Comparison of ENCODE assay signal across 18 cellular contexts in the genomic region with DNA sequence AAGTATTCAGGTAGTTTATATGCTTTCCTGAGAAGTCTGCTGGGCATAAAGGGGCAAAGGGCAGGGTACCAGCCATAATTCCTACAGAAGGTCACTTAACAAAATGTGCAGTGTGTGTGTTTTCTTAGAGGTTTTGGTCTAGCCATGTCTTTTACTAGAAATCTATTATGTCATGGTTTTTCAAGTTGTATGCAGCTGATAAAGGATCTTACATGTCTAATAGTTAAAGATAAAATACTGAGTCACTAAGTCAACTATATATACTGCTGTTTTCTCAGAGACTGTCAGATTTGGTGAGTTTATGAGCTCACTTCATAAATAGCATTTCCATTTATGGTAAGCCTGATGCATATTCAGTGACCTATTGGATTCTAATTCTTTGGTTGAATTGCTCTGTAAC. TPM values are rescaled to one million over a fixed set of nuclear protein-coding genes. Genes with fewer than 3 reads are reported as not detected.
DNase-seq lines count a peak whose midpoint lies in the region; ATAC-seq, FAIRE-seq and TF ChIP-seq lines count a peak whose summit lies in the region.
"Had no signal": no experiment of that assay in that cellular context is flagged by ENCODE, and none has a peak within 500 bp of the region (broad histone marks: within the 10 kb centered on the region; RNA-seq: fewer than 3 reads in every experiment).

No MANE protein-coding gene starts in this region.

- DNase-seq in activated CD4-positive, alpha-beta T cell treated with anti-CD3 and anti-CD28 coated beads, Interleukin-2, amount 10 ng/mL, durations not matched to agents 24 days and 14 days = no peak
- DNase-seq in activated CD4-positive, alpha-beta T cell treated with anti-CD3 and anti-CD28 coated beads, Interleukin-2, amount 50 U/mL, for 4 hours = no peak
- DNase-seq in PC-3 (peak; percentile 75), choroid plexus epithelial cell (ENCODE audit: low read depth) (peak; percentile 72), osteocyte (ENCODE audit: extremely low spot score, unreplicated experiment) (no peak), HuH-7 (ENCODE audit: low spot score) (no peak), NCI-H1105 (lab: John Stamatoyannopoulos, UW) (no peak), HTR-8/SVneo (ENCODE audit: insufficient read length, low spot score) (no peak)
- DNase-seq: DMS79, heart left ventricle, lower lobe of right lung, NCI-H1092, NCI-H446, nucleus accumbens, T-helper 9 cell, upper lobe of right lung had no signal

- peaks cover 88% of the 10 kb centered on the region for H3K36me3 Mint-ChIP-seq in activated CD4-positive, alpha-beta T cell treated with anti-CD3 and anti-CD28 coated beads, Interleukin-2, amount 10 ng/mL, durations not matched to agents 24 days and 14 days (ENCODE audit: low read depth)
- H3K36me3 Mint-ChIP-seq in osteocyte (ENCODE audit: unreplicated experiment) = peaks cover 71% of the 10 kb centered on the region

- peak overlapping the region; percentile 17; the same call in 1 of the 2 replicates for H3K27ac ChIP-seq in PC-3 (ENCODE audit: low read length)
- H3K27ac ChIP-seq: lower lobe of right lung, upper lobe of right lung had no signal

- no peaks in the 10 kb centered on the region for H3K9me3 Mint-ChIP-seq in activated CD4-positive, alpha-beta T cell treated with anti-CD3 and anti-CD28 coated beads, Interleukin-2, amount 10 ng/mL, durations not matched to agents 24 days and 14 days
- H3K9me3 Mint-ChIP-seq in osteocyte (ENCODE audit: unreplicated experiment) = no peaks in the 10 kb centered on the region

- CTCF ChIA-PET in PC-3 (lab: Charles Lee) = interaction anchor here (0.6 to 1.8 kb wide), 4 partner anchors 38 to 408 kb away, joined by 3 to 6 read pairs (median 4); no protein-coding TSS in a partner anchor

- intact Hi-C loops in activated CD4-positive, alpha-beta T cell treated with anti-CD3 and anti-CD28 coated beads, Interleukin-2, amount 10 ng/mL, durations not matched to agents 24 days and 14 days (cut with micrococcal nuclease) = no loop called here
- intact Hi-C loops in PC-3 (cut with micrococcal nuclease) = no loop called here

- H3K79me2 ChIP-seq in PC-3 (ENCODE audit: low read length) = peaks cover 51% of the 10 kb centered on the region

- peaks cover 7% of the 10 kb centered on the region for H3F3A ChIP-seq in PC-3 (ENCODE audit: low read length, unreplicated experiment)

- POLR2A ChIA-PET in PC-3 (lab: Charles Lee; ENCODE audit: unreplicated experiment) = interaction anchor here (0.6 to 1.3 kb wide), 3 partner anchors 16 to 33 kb away, joined by 5 to 13 read pairs (median 7); partner anchors contain the start of gene GSTK1

- H3K4me1 ChIP-seq in PC-3 (ENCODE audit: insufficient read depth, low read length) = peaks cover 56% of the 10 kb centered on the region

- ATAC-seq in PC-3 = peak; percentile 77
- ATAC-seq: heart left ventricle, lower lobe of right lung, upper lobe of right lung had no signal

- H3K4me3 ChIP-seq in PC-3 (ENCODE audit: low read length) (no peak overlapping the region), choroid plexus epithelial cell (ENCODE audit: low read depth, low read length) (no peak overlapping the region)
- H3K4me3 ChIP-seq: heart left ventricle, lower lobe of right lung, upper lobe of right lung had no signal

- H3K4me2 ChIP-seq in PC-3 (ENCODE audit: low read length) = peak overlapping the region; percentile 27

- H3K9me2 ChIP-seq in PC-3 (replicated peaks; ENCODE audit: low read length) = no peaks in the 10 kb centered on the region

- no peaks in the 10 kb centered on the region for H3K27me3 Mint-ChIP-seq in activated CD4-positive, alpha-beta T cell treated with anti-CD3 and anti-CD28 coated beads, Interleukin-2, amount 10 ng/mL, durations not matched to agents 24 days and 14 days
- H3K27me3 Mint-ChIP-seq in osteocyte (ENCODE audit: unreplicated experiment) = no peaks in the 10 kb centered on the region

- no peaks in the 10 kb centered on the region for H3K27me3 ChIP-seq in PC-3 (ENCODE audit: low read length)
- H3K27me3 ChIP-seq: heart left ventricle, upper lobe of right lung had no signal

- no peak overlapping the region for H2AFZ ChIP-seq in PC-3 (ENCODE audit: low read length)

- H3K9ac ChIP-seq in PC-3 (ENCODE audit: low read length) = no peak overlapping the region

- peaks cover 68% of the 10 kb centered on the region for H3K4me1 Mint-ChIP-seq in activated CD4-positive, alpha-beta T cell treated with anti-CD3 and anti-CD28 coated beads, Interleukin-2, amount 10 ng/mL, durations not matched to agents 24 days and 14 days
- H3K4me1 Mint-ChIP-seq in osteocyte (ENCODE audit: unreplicated experiment) = peaks cover 21% of the 10 kb centered on the region

- TF ChIP-seq CTCF in PC-3 (conservative IDR thresholded peaks at IDR 0.05; ENCODE audit: low read depth, low read length) = no peak
- no peak for TF ChIP-seq CTCF in choroid plexus epithelial cell (conservative IDR thresholded peaks at IDR 0.05; ENCODE audit: low read depth, low read length)
- TF ChIP-seq CTCF in osteocyte (IDR thresholded peaks at IDR 0.05) = no peak

- peaks cover 25% of the 10 kb centered on the region for H4K20me1 ChIP-seq in PC-3 (ENCODE audit: low read length)

- H3K36me3 ChIP-seq in PC-3 (ENCODE audit: low read depth, low read length) = peaks cover 77% of the 10 kb centered on the region

- no peaks in the 10 kb centered on the region for H3K9me3 ChIP-seq in PC-3 (ENCODE audit: low read length)
- H3K9me3 ChIP-seq: heart left ventricle, lower lobe of right lung, upper lobe of right lung had no signal

- peak overlapping the region; percentile 22 for H3K4me3 Mint-ChIP-seq in activated CD4-positive, alpha-beta T cell treated with anti-CD3 and anti-CD28 coated beads, Interleukin-2, amount 10 ng/mL, durations not matched to agents 24 days and 14 days
- no peak overlapping the region for H3K4me3 Mint-ChIP-seq in osteocyte (ENCODE audit: unreplicated experiment)

- no TSS peak for BruUV-seq in PC-3 (replicated peaks; lab: Mats Ljungman, UMichigan)

- FAIRE-seq in HTR-8/SVneo (lab: Jason Lieb, UNC) = no peak
- FAIRE-seq: H1 had no signal

- peak overlapping the region; percentile 50 for H3K27ac Mint-ChIP-seq in activated CD4-positive, alpha-beta T cell treated with anti-CD3 and anti-CD28 coated beads, Interleukin-2, amount 10 ng/mL, durations not matched to agents 24 days and 14 days
- H3K27ac Mint-ChIP-seq in osteocyte (ENCODE audit: unreplicated experiment) = peak overlapping the region; percentile 60

RNA-seq across cellular contexts. Expression of gene CASP2, which starts 7.7 kb away (rescaled TPM):
- 99.1 and 110 TPM in 2 replicates for total RNA-seq in activated CD4-positive, alpha-beta T cell treated with anti-CD3 and anti-CD28 coated beads, Interleukin-2, amount 10 ng/mL, durations not matched to agents 24 days and 14 days
- total RNA-seq in PC-3 (2014; rRNA removed) = 25.1 and 26.4 TPM in 2 replicates
- total RNA-seq in osteocyte = 47.5 and 51.4 TPM in 2 replicates

RNA-seq across cellular contexts. Expression of gene TMEM139, which starts 11.1 kb away (rescaled TPM):
- 0.38 and 0.42 TPM in 2 replicates for total RNA-seq in activated CD4-positive, alpha-beta T cell treated with anti-CD3 and anti-CD28 coated beads, Interleukin-2, amount 10 ng/mL, durations not matched to agents 24 days and 14 days
- total RNA-seq in PC-3 (2014; rRNA removed) = 5.2 and 6.2 TPM in 2 replicates
- not detected in 2 replicates for total RNA-seq in osteocyte
- total RNA-seq: RPMI7951 had no signal

RNA-seq across cellular contexts. Expression of gene CLCN1, which starts 20.0 kb away (rescaled TPM):
- total RNA-seq in activated CD4-positive, alpha-beta T cell treated with anti-CD3 and anti-CD28 coated beads, Interleukin-2, amount 10 ng/mL, durations not matched to agents 24 days and 14 days = not detected in 2 replicates
- 0.55 and 0.69 TPM in 2 replicates for total RNA-seq in PC-3 (2014; rRNA removed)
- not detected in 2 replicates for total RNA-seq in osteocyte
- total RNA-seq: lower lobe of right lung, RPMI7951, upper lobe of right lung had no signal

RNA-seq across cellular contexts. Expression of gene GSTK1, which starts 32.6 kb away (rescaled TPM):
- 138 and 142 TPM in 2 replicates for total RNA-seq in activated CD4-positive, alpha-beta T cell treated with anti-CD3 and anti-CD28 coated beads, Interleukin-2, amount 10 ng/mL, durations not matched to agents 24 days and 14 days
- total RNA-seq in PC-3 (2014; rRNA removed) (111 and 117 TPM in 2 replicates), osteocyte (141 and 147 TPM in 2 replicates)

Comparison
In these comparisons a context has a peak if more than half of its experiments do, and no peak if none do; other contexts are left out.
1. DNase-seq: peak in PC-3 (single experiment) and choroid plexus epithelial cell (single experiment); none in activated CD4-positive, alpha-beta T cell treated with anti-CD3 and anti-CD28 coated beads, Interleukin-2, amount 10 ng/mL, durations not matched to agents 24 days and 14 days (single experiment), activated CD4-positive, alpha-beta T cell treated with anti-CD3 and anti-CD28 coated beads, Interleukin-2, amount 50 U/mL, for 4 hours (0 of 2), osteocyte (single experiment), HuH-7 (single experiment), NCI-H1105 (single experiment) and HTR-8/SVneo (single experiment).